13 cellular contexts compared by ENCODE assay signal in genomic region chr3:113535898-113536297, GRCh38. TPM values are rescaled to one million over a fixed set of nuclear protein-coding genes. Genes with fewer than 3 reads are reported as not detected.
DNase-seq lines count a peak whose midpoint lies in the region; ATAC-seq and TF ChIP-seq lines count a peak whose summit lies in the region.
"Had no signal": no experiment of that assay in that cellular context is flagged by ENCODE, and none has a peak within 500 bp of the region (broad histone marks: within the 10 kb centered on the region; RNA-seq: fewer than 3 reads in every experiment).

No MANE protein-coding gene starts in this region.

- H3K27me3 ChIP-seq in KMS-11 (ENCODE audit: insufficient read depth, low read depth) (no peaks in the 10 kb centered on the region; the same call in 1 of the 2 replicates), neural progenitor cell (peaks cover 64% of the 10 kb centered on the region)

- H3K4me3 Mint-ChIP-seq in neural progenitor cell = no peak overlapping the region

- H3K4me1 Mint-ChIP-seq in neural progenitor cell = peaks cover 16% of the 10 kb centered on the region

- H3K4me2 ChIP-seq in KMS-11 = no peak overlapping the region
- no peak overlapping the region for H3K4me2 ChIP-seq in neural progenitor cell

- no peaks in the 10 kb centered on the region for H3K9me3 Mint-ChIP-seq in neural progenitor cell

- H3K36me3 Mint-ChIP-seq in neural progenitor cell = no peaks in the 10 kb centered on the region

- H4K20me1 ChIP-seq in KMS-11 (ENCODE audit: insufficient read depth) (no peaks in the 10 kb centered on the region), neural progenitor cell (ENCODE audit: low read depth) (no peaks in the 10 kb centered on the region)

- no peaks in the 10 kb centered on the region for H3F3A ChIP-seq in neural progenitor cell (ENCODE audit: low read depth)

- peaks cover 11% of the 10 kb centered on the region for H3K4me1 ChIP-seq in KMS-11 (ENCODE audit: low read depth, poor library complexity, severe bottlenecking)
- peaks cover 5% of the 10 kb centered on the region for H3K4me1 ChIP-seq in neural progenitor cell

- no peak overlapping the region for H3K4me3 ChIP-seq in KMS-11 (IDR thresholded peaks at IDR 0.05; ENCODE audit: insufficient read depth, low read depth, low read length)
- H3K4me3 ChIP-seq in choroid plexus epithelial cell (ENCODE audit: low read depth, low read length) = no peak overlapping the region
- no peak overlapping the region for H3K4me3 ChIP-seq in neural progenitor cell
- H3K4me3 ChIP-seq: tibial nerve had no signal

- H3K27me3 Mint-ChIP-seq in neural progenitor cell (ENCODE audit: insufficient read depth, low read depth) = peaks cover 47% of the 10 kb centered on the region

- no peaks in the 10 kb centered on the region for H3K9me3 ChIP-seq in neural progenitor cell (ENCODE audit: low read depth)
- H3K9me3 ChIP-seq: tibial nerve had no signal

- TF ChIP-seq CTCF in KMS-11 (conservative IDR thresholded peaks at IDR 0.05; ENCODE audit: low read depth, low read length) = peak; percentile 35
- peak; percentile 28 for TF ChIP-seq CTCF in choroid plexus epithelial cell (conservative IDR thresholded peaks at IDR 0.05; ENCODE audit: low read depth, low read length)
- peak; percentile 52 for TF ChIP-seq CTCF in neural progenitor cell (IDR thresholded peaks at IDR 0.05)

- ATAC-seq in HG03139 (IDR thresholded peaks at IDR 0.05; ENCODE audit: unreplicated experiment) = no peak

- no peak overlapping the region for H2AFZ ChIP-seq in KMS-11 (ENCODE audit: low read depth)
- H2AFZ ChIP-seq in neural progenitor cell (replicated peaks) = no peak overlapping the region

- no peak overlapping the region for H3K27ac ChIP-seq in KMS-11
- no peak overlapping the region for H3K27ac ChIP-seq in neural progenitor cell
- H3K27ac ChIP-seq: tibial nerve had no signal

- DNase-seq in DMS53 (lab: John Stamatoyannopoulos, UW) (peak; percentile 8), DMS53 treated with DMSO at 0.1 percent for 48 hours (lab: John Stamatoyannopoulos, UW; ENCODE audit: unreplicated experiment) (no peak), choroid plexus epithelial cell (ENCODE audit: low read depth) (no peak), neural progenitor cell (ENCODE audit: low spot score) (peak; percentile 27), cortex of kidney (lab: John Stamatoyannopoulos, UW) (no peak)
- DNase-seq in stimulated activated CD4-positive, alpha-beta T cell treated with anti-CD3 and anti-CD28 coated beads, Interleukin-4, amount 100 ng/mL, for 4 hours = no peak
- DNase-seq: hippocampal formation; NCI-H187 treated with DMSO at 0.1 percent for 48 hours; SHP77; stimulated activated CD4-positive, alpha-beta T cell treated with anti-CD3 and anti-CD28 coated beads, Interleukin-2, amount 100 ng/mL, for 48 hours had no signal

- H3K36me3 ChIP-seq in KMS-11 (ENCODE audit: insufficient read depth) (no peaks in the 10 kb centered on the region), neural progenitor cell (no peaks in the 10 kb centered on the region)
- H3K36me3 ChIP-seq: tibial nerve had no signal

- no peak overlapping the region for H3K9ac ChIP-seq in KMS-11
- H3K9ac ChIP-seq in neural progenitor cell = no peak overlapping the region

- H3K79me2 ChIP-seq in KMS-11 (ENCODE audit: insufficient read depth, low read depth) (no peaks in the 10 kb centered on the region), neural progenitor cell (ENCODE audit: low read depth) (no peaks in the 10 kb centered on the region)

- H3K27ac Mint-ChIP-seq in neural progenitor cell = no peak overlapping the region

RNA-seq across cellular contexts. Expression of gene SIDT1, which starts 3.5 kb away (rescaled TPM):
- not detected in 2 replicates for total RNA-seq in neural progenitor cell (ENCODE audit: low replicate concordance)

RNA-seq across cellular contexts. Expression of gene SPICE1, which starts 20.9 kb away (rescaled TPM):
- 35.2 and 48.6 TPM in 2 replicates for total RNA-seq in neural progenitor cell (ENCODE audit: low replicate concordance)

Comparison
In these comparisons a context has a peak if more than half of its experiments do, and no peak if none do; other contexts are left out.
1. DNase-seq: peak in DMS53 (single experiment) and neural progenitor cell (single experiment); none in DMS53 treated with DMSO at 0.1 percent for 48 hours (single experiment), choroid plexus epithelial cell (single experiment), cortex of kidney (single experiment) and stimulated activated CD4-positive, alpha-beta T cell treated with anti-CD3 and anti-CD28 coated beads, Interleukin-4, amount 100 ng/mL, for 4 hours (0 of 2).
2. Peak in every context shown above with its lines, with median percentiles within 50 percentile points of each other: CTCF ChIP-seq.